14 cellular contexts compared by ENCODE assay signal in the genomic region with DNA sequence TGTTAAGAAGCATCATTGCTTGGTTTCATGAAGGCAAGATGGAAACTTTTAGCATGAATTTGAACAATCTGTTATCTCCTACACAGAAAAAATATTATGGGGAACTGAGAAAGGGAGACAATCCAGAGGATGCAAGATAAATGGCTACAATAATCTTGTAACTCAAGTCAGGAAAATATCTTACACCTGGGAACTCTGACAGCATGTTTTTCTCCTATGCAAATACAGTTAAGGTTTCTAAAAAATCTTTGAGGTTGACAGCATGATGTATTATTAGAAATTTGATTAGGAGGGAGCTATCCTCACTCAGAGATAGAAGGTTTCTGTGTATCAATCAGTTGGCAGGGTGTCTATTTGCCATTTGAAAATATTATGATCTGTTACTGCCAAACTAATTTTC.
A peak's percentile ranks its signal among the peaks of the same experiment; 100 is the strongest.
DNase-seq lines count a peak whose midpoint lies in the region; ATAC-seq lines count a peak whose summit lies in the region.
"Had no signal": no experiment of that assay in that cellular context is flagged by ENCODE, and none has a peak within 500 bp of the region (broad histone marks: within the 10 kb centered on the region; RNA-seq: fewer than 3 reads in every experiment).

No MANE protein-coding gene starts in this region.

- DNase-seq in central memory CD4-positive, alpha-beta T cell, result no peak
- DNase-seq in COLO829 (ENCODE audit: low spot score) (no peak), amniotic stem cell (lab: John Stamatoyannopoulos, UW) (no peak), GOT3 (lab: John Stamatoyannopoulos, UW) (no peak)
- DNase-seq: ACHN; activated CD4-positive, alpha-beta T cell treated with anti-CD3 and anti-CD28 coated beads for 4 hours; NCI-H187 treated with DMSO at 0.1 percent for 48 hours; stimulated activated CD4-positive, alpha-beta T cell treated with anti-CD3 and anti-CD28 coated beads, Interleukin-1b, Interleukin-23, amount 100 ng/mL, for 48 hours had no signal

- ATAC-seq in GM18502 (IDR thresholded peaks at IDR 0.05; ENCODE audit: poor library complexity, unreplicated experiment) (peak; percentile 80), GM19463 (IDR thresholded peaks at IDR 0.05; ENCODE audit: unreplicated experiment) (peak; percentile 49), HG02678 (IDR thresholded peaks at IDR 0.05; ENCODE audit: unreplicated experiment) (peak; percentile 77), HG03378 (IDR thresholded peaks at IDR 0.05; ENCODE audit: unreplicated experiment) (peak; percentile 63)
- ATAC-seq: natural killer cell treated with Interleukin-12 subunit alpha and Interleukin-12 subunit beta and Interleukin-15 and Interleukin-18, amount 100 ng/mL, for 72 hours; Right ventricle myocardium inferior had no signal
